Comparison of ENCODE assay signal across 19 cellular contexts in the genomic region with DNA sequence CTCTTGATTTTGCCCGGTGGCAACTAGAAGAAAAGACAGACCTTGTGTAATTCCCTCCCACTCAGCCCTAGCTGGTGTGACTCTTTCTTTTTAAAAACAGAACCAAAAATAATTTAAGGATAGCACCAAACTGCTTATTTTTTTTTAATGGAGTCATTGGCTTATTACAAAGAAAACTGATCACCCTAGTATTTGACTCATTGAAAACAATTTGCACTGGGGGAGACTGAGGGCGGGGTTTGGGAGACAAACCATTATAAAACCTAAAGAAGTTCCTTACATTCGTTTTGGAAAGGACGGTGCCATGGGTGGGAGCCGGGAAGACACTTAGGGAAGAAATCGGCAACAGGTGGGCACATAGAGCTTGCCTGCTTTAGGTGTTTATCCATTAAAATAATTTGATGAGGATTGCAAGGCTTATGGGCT. TPM values are rescaled to one million over a fixed set of nuclear protein-coding genes. Genes with fewer than 3 reads are reported as not detected.
DNase-seq lines count a peak whose midpoint lies in the region; ATAC-seq, FAIRE-seq and TF ChIP-seq lines count a peak whose summit lies in the region.
"Had no signal": no experiment of that assay in that cellular context is flagged by ENCODE, and none has a peak within 500 bp of the region (broad histone marks: within the 10 kb centered on the region; RNA-seq: fewer than 3 reads in every experiment).

No MANE protein-coding gene starts in this region.

- H3K4me3 Mint-ChIP-seq in CD4-positive, CD25-positive, alpha-beta regulatory T cell, result peak overlapping the region in 3 of 4 donors; percentile 75 to 83 (median 83)
- peak overlapping the region; percentile 41 for H3K4me3 Mint-ChIP-seq in T-helper 17 cell

- peaks cover 8 to 54% (median 23%) of the 10 kb centered on the region in 4 donors for H3K4me1 Mint-ChIP-seq in CD4-positive, CD25-positive, alpha-beta regulatory T cell
- peaks cover 23% of the 10 kb centered on the region for H3K4me1 Mint-ChIP-seq in T-helper 17 cell

- peak overlapping the region; percentile 34 for H3K4me2 ChIP-seq in A549

- H3K9me3 ChIP-seq in A549 (no peaks in the 10 kb centered on the region), T-helper 17 cell (ENCODE audit: control insufficient read depth, low read length, poor library complexity, severe bottlenecking) (no peaks in the 10 kb centered on the region), iPS-18c (ENCODE audit: control insufficient read depth, insufficient read depth, low read length) (no peaks in the 10 kb centered on the region)
- H3K9me3 ChIP-seq in CD4-positive, CD25-positive, alpha-beta regulatory T cell (ENCODE audit: control insufficient read depth in 2 of 2, low read length in 2 of 2), result peaks cover 0 to 10% of the 10 kb centered on the region in 2 experiments
- H3K9me3 ChIP-seq: esophagus squamous epithelium had no signal

- no peak for DNase-seq in A549 (ENCODE audit: low read depth in 1 of 2, low spot score in 1 of 2)
- no peak for DNase-seq in CD4-positive, CD25-positive, alpha-beta regulatory T cell
- no peak for DNase-seq in T-helper 17 cell
- no peak for DNase-seq in H7
- no peak for DNase-seq in cortex of kidney (lab: John Stamatoyannopoulos, UW)
- no peak for DNase-seq in NCI-H524 treated with DMSO at 0.1 percent for 48 hours (lab: John Stamatoyannopoulos, UW)
- DNase-seq: activated T-cell treated with anti-CD3 and anti-CD28 coated beads for 4 hours; central memory CD4-positive, alpha-beta T cell; esophagus squamous epithelium; HCEC 1CT; NCI-H510A treated with DMSO at 0.1 percent for 48 hours; SHP77; stimulated activated CD4-positive, alpha-beta T cell treated with anti-CD3 and anti-CD28 coated beads, Interleukin-4, amount 100 ng/mL, for 4 hours; stomach had no signal

- ATAC-seq in A549, result no peak
- no peak for ATAC-seq in CD4-positive, CD25-positive, alpha-beta regulatory T cell (ENCODE audit: low read depth in 2 of 2)
- ATAC-seq in T-helper 17 cell, result no peak
- no peak for ATAC-seq in HG02870 (IDR thresholded peaks at IDR 0.05; ENCODE audit: unreplicated experiment)
- ATAC-seq: WTC11 had no signal

- no peak overlapping the region for H3K27ac ChIP-seq in A549
- H3K27ac ChIP-seq in CD4-positive, CD25-positive, alpha-beta regulatory T cell (ENCODE audit: insufficient read depth, low read length, poor library complexity, severe bottlenecking), result no peak overlapping the region
- H3K27ac ChIP-seq: esophagus squamous epithelium, stomach had no signal

- H3K27me3 Mint-ChIP-seq in CD4-positive, CD25-positive, alpha-beta regulatory T cell, result peaks cover 100% of the 10 kb centered on the region
- peaks cover 85% of the 10 kb centered on the region for H3K27me3 Mint-ChIP-seq in T-helper 17 cell

- WGBS in A549 (ENCODE audit: missing lambda C conversion rate), result 39% methylated on average over 6 of the region's 6 CpGs

- peaks cover 6% of the 10 kb centered on the region; the same call in 1 of the 3 replicates for H3K4me1 ChIP-seq in A549
- peaks cover 25% of the 10 kb centered on the region for H3K4me1 ChIP-seq in CD4-positive, CD25-positive, alpha-beta regulatory T cell (ENCODE audit: control insufficient read depth, insufficient read depth, low read length, poor library complexity, severe bottlenecking)

- TF ChIP-seq RAD21 in A549 (conservative IDR thresholded peaks at IDR 0.05 in 1 of 2, IDR thresholded peaks at IDR 0.05 in 1 of 2), result no peak

- POLR2A ChIA-PET in A549 (lab: Yijun Ruan, JAX), result no interaction called here

- H3K36me3 Mint-ChIP-seq in CD4-positive, CD25-positive, alpha-beta regulatory T cell, result no peaks in the 10 kb centered on the region
- peaks cover 7% of the 10 kb centered on the region for H3K36me3 Mint-ChIP-seq in T-helper 17 cell (ENCODE audit: low read depth)

- peaks cover 0 to 29% (median 5%) of the 10 kb centered on the region in 7 donors for H3K9me3 Mint-ChIP-seq in CD4-positive, CD25-positive, alpha-beta regulatory T cell
- H3K9me3 Mint-ChIP-seq: WTC11 had no signal

- no peak overlapping the region for H3K27ac Mint-ChIP-seq in CD4-positive, CD25-positive, alpha-beta regulatory T cell
- no peak overlapping the region for H3K27ac Mint-ChIP-seq in T-helper 17 cell
- H3K27ac Mint-ChIP-seq: WTC11 had no signal

- CTCF ChIA-PET in A549 (lab: Yijun Ruan, JAX), result no interaction called here

- no peak for TF ChIP-seq EP300 in A549 (IDR thresholded peaks at IDR 0.05)

- TF ChIP-seq CTCF in A549 (IDR thresholded peaks at IDR 0.05), result no peak

- H3K4me3 ChIP-seq in A549 (no peak overlapping the region), iPS-18c (ENCODE audit: insufficient read depth, low read depth, low read length) (peak overlapping the region; percentile 56; the same call in 1 of the 2 replicates), H7 (ENCODE audit: insufficient read depth, low read depth, low read length) (no peak overlapping the region)
- peak overlapping the region; percentile 69 for H3K4me3 ChIP-seq in CD4-positive, CD25-positive, alpha-beta regulatory T cell (ENCODE audit: low read depth, low read length)

- H3K27me3 ChIP-seq in CD4-positive, CD25-positive, alpha-beta regulatory T cell (ENCODE audit: control insufficient read depth, insufficient read depth, low read length), result peaks cover 46% of the 10 kb centered on the region
- H3K27me3 ChIP-seq in H7 (ENCODE audit: control insufficient read depth, insufficient read depth, low read length), result peaks cover 100% of the 10 kb centered on the region

- TF ChIP-seq POLR2A in A549 (IDR thresholded peaks at IDR 0.05; ENCODE audit: low read length), result no peak

- H3K36me3 ChIP-seq in CD4-positive, CD25-positive, alpha-beta regulatory T cell (ENCODE audit: control insufficient read depth, insufficient read depth, low read length), result no peaks in the 10 kb centered on the region
- no peaks in the 10 kb centered on the region for H3K36me3 ChIP-seq in H7 (replicated peaks; ENCODE audit: control insufficient read depth, insufficient read depth, low read length)
- H3K36me3 ChIP-seq: esophagus squamous epithelium, stomach had no signal

- FAIRE-seq in A549 (lab: Jason Lieb, UNC), result no peak

TF ChIP-seq in A549, 52 proteins besides CTCF, POLR2A, EP300 and RAD21:
- no peak for TF ChIP-seq SREBF2 (IDR thresholded peaks at IDR 0.05)
- no peak for TF ChIP-seq NFE2L2 (conservative IDR thresholded peaks at IDR 0.05; ENCODE audit: low read length)
- no peak for TF ChIP-seq POLR2AphosphoS2 (conservative IDR thresholded peaks at IDR 0.05; ENCODE audit: low read length)
- TF ChIP-seq RFX5 (IDR thresholded peaks at IDR 0.05), result no peak
- TF ChIP-seq, protein P1, sequence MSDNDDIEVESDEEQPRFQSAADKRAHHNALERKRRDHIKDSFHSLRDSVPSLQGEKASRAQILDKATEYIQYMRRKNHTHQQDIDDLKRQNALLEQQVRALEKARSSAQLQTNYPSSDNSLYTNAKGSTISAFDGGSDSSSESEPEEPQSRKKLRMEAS (IDR thresholded peaks at IDR 0.05), result no peak
- TF ChIP-seq, protein P2, sequence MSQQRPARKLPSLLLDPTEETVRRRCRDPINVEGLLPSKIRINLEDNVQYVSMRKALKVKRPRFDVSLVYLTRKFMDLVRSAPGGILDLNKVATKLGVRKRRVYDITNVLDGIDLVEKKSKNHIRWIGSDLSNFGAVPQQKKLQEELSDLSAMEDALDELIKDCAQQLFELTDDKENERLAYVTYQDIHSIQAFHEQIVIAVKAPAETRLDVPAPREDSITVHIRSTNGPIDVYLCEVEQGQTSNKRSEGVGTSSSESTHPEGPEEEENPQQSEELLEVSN (IDR thresholded peaks at IDR 0.05; ENCODE audit: borderline replicate concordance, low read depth), result no peak

RNA-seq across cellular contexts. Expression of a gene that starts 2.5 kb away (rescaled TPM):
- not detected in 2 replicates for polyA plus RNA-seq in A549 (2011; rRNA removed)
- not detected in 2 replicates for polyA plus RNA-seq in A549 (2012; cell fraction: cytosol; rRNA removed)
- not detected in 2 replicates for polyA plus RNA-seq in A549 (2012; cell fraction: nucleus; rRNA removed)
- not detected in 3 replicates for polyA plus RNA-seq in A549 (2017; fragmentation: RNase III; extraction: RNeasy Plus Mini Kit Qiagen cat#74134 plus additional on column Dnase treatment)
- polyA minus RNA-seq in A549 (2011; rRNA and poly(A)+ RNA removed), result not detected in 2 replicates
- not detected for total RNA-seq in CD4-positive, CD25-positive, alpha-beta regulatory T cell
- not detected for polyA plus RNA-seq in CD4-positive, CD25-positive, alpha-beta regulatory T cell
- not detected for total RNA-seq in T-helper 17 cell
- not detected in 2 replicates for total RNA-seq in H7 (2014; rRNA removed; shearing (Covaris generic))
- total RNA-seq: esophagus squamous epithelium, HT1080, renal cortical epithelial cell, stomach, WTC11 had no signal
- polyA plus RNA-seq: stomach had no signal

Comparison
In these comparisons a context has a peak if more than half of its experiments do, and no peak if none do; other contexts are left out.
1. H3K4me3 ChIP-seq: peak in CD4-positive, CD25-positive, alpha-beta regulatory T cell (single experiment) and iPS-18c (single experiment); none in A549 (single experiment) and H7 (single experiment).